26 cellular contexts compared by ENCODE assay signal in genomic region chr3:77203876-77204275, GRCh38.
DNase-seq lines count a peak whose midpoint lies in the region; ATAC-seq and TF ChIP-seq lines count a peak whose summit lies in the region.
"Had no signal": no experiment of that assay in that cellular context is flagged by ENCODE, and none has a peak within 500 bp of the region (broad histone marks: within the 10 kb centered on the region; RNA-seq: fewer than 3 reads in every experiment).

No MANE protein-coding gene starts in this region.

- H3K9me3 ChIP-seq in OCI-LY1 (ENCODE audit: low read length) (no peaks in the 10 kb centered on the region), adipocyte (ENCODE audit: control insufficient read depth, low read length) (no peaks in the 10 kb centered on the region), testis (no peaks in the 10 kb centered on the region)
- H3K9me3 ChIP-seq: BE2C, BLaER1 had no signal

- no peak overlapping the region for H2AFZ ChIP-seq in OCI-LY1 (ENCODE audit: low read length)

- no peaks in the 10 kb centered on the region for H3K9me2 ChIP-seq in OCI-LY1 (ENCODE audit: low read depth, low read length)

- H3K36me3 Mint-ChIP-seq in nephron (ENCODE audit: low read depth): no peaks in the 10 kb centered on the region
- H3K36me3 Mint-ChIP-seq: CD14-positive monocyte; CD4-positive, alpha-beta memory T cell; CD4-positive, CD25-positive, alpha-beta regulatory T cell; CD8-positive, alpha-beta memory T cell had no signal

- DNase-seq in adipocyte (ENCODE audit: low read depth) (peak; percentile 8), choroid plexus epithelial cell (ENCODE audit: low read depth) (peak; percentile 4), foreskin melanocyte (no peak), testis (no peak), NCI-H510A (lab: John Stamatoyannopoulos, UW) (no peak)
- DNase-seq: 8988T; ACHN; BE2C; C1 segment of cervical spinal cord; CD4-positive, alpha-beta memory T cell; CD4-positive, CD25-positive, alpha-beta regulatory T cell; CD8-positive, alpha-beta memory T cell; COR-L47; DMS 273 treated with DMSO at 0.1 percent for 48 hours; DMS153; DMS53; DMS79; DND-41; EL; GDM1 had no signal

- no peaks in the 10 kb centered on the region for H3F3A ChIP-seq in OCI-LY1 (ENCODE audit: insufficient read depth, low read length)

- H3K27me3 Mint-ChIP-seq in nephron (ENCODE audit: low read depth): no peaks in the 10 kb centered on the region
- H3K27me3 Mint-ChIP-seq: CD4-positive, alpha-beta memory T cell; CD4-positive, CD25-positive, alpha-beta regulatory T cell; CD8-positive, alpha-beta memory T cell had no signal

- no peak for TF ChIP-seq POLR2A in testis (IDR thresholded peaks at IDR 0.05)

- H3K36me3 ChIP-seq in OCI-LY1 (ENCODE audit: insufficient read depth, low read length) (no peaks in the 10 kb centered on the region), adipocyte (ENCODE audit: control insufficient read depth, insufficient read depth, low read length, severe bottlenecking) (no peaks in the 10 kb centered on the region), testis (ENCODE audit: low read depth, missing control alignments) (no peaks in the 10 kb centered on the region)
- H3K36me3 ChIP-seq: BE2C, BLaER1 had no signal

- no peaks in the 10 kb centered on the region for H3K27me3 ChIP-seq in OCI-LY1 (ENCODE audit: insufficient read depth, low read length)
- H3K27me3 ChIP-seq in adipocyte (replicated peaks; ENCODE audit: control insufficient read depth, insufficient read depth, low read length): no peaks in the 10 kb centered on the region
- H3K27me3 ChIP-seq in testis: no peaks in the 10 kb centered on the region
- H3K27me3 ChIP-seq: BE2C, BLaER1 had no signal

- H3K9me3 Mint-ChIP-seq in nephron: no peaks in the 10 kb centered on the region
- H3K9me3 Mint-ChIP-seq: CD14-positive monocyte had no signal

- H3K4me3 ChIP-seq in OCI-LY1 (ENCODE audit: low read depth, low read length, poor library complexity, severe bottlenecking): no peak overlapping the region
- H3K4me3 ChIP-seq in adipocyte (ENCODE audit: low read length): no peak overlapping the region
- no peak overlapping the region for H3K4me3 ChIP-seq in choroid plexus epithelial cell (ENCODE audit: low read depth, low read length)
- no peak overlapping the region for H3K4me3 ChIP-seq in testis
- H3K4me3 ChIP-seq: BLaER1, GM12878 had no signal

- peak overlapping the region; percentile 12; the same call in 1 of the 2 replicates for H3K4me2 ChIP-seq in OCI-LY1 (ENCODE audit: low read length)
- H3K4me2 ChIP-seq: BLaER1 had no signal

- peak overlapping the region in 2 of 3 experiments; percentile 25 to 55 for H3K27ac Mint-ChIP-seq in nephron
- H3K27ac Mint-ChIP-seq: CD14-positive monocyte; CD4-positive, alpha-beta memory T cell; CD4-positive, CD25-positive, alpha-beta regulatory T cell; CD8-positive, alpha-beta memory T cell had no signal

- H4K20me1 ChIP-seq in OCI-LY1 (ENCODE audit: insufficient read depth, low read length): no peaks in the 10 kb centered on the region
- H4K20me1 ChIP-seq: BLaER1 had no signal

- peaks cover 69% of the 10 kb centered on the region for H3K4me1 ChIP-seq in OCI-LY1 (ENCODE audit: insufficient read depth, low read length, severe bottlenecking)
- no peaks in the 10 kb centered on the region for H3K4me1 ChIP-seq in adipocyte (ENCODE audit: control insufficient read depth, insufficient read depth, low read length)
- no peaks in the 10 kb centered on the region for H3K4me1 ChIP-seq in testis
- H3K4me1 ChIP-seq: BE2C, BLaER1 had no signal

- TF ChIP-seq CTCF in OCI-LY1 (IDR thresholded peaks at IDR 0.05; ENCODE audit: low read length) (no peak), choroid plexus epithelial cell (conservative IDR thresholded peaks at IDR 0.05; ENCODE audit: low read depth, low read length) (no peak), nephron (IDR thresholded peaks at IDR 0.05; ENCODE audit: unreplicated experiment in 3 of 3) (no peak), testis (IDR thresholded peaks at IDR 0.05) (no peak)

- H3K27ac ChIP-seq in OCI-LY1 (ENCODE audit: low read depth, low read length, poor library complexity, severe bottlenecking): peak overlapping the region; percentile 91
- H3K27ac ChIP-seq in testis: no peak overlapping the region
- H3K27ac ChIP-seq: BLaER1 had no signal

- H3K4me1 Mint-ChIP-seq in nephron: peaks cover 5% of the 10 kb centered on the region
- H3K4me1 Mint-ChIP-seq: CD14-positive monocyte; CD4-positive, alpha-beta memory T cell; CD4-positive, CD25-positive, alpha-beta regulatory T cell; CD8-positive, alpha-beta memory T cell had no signal

- no peak overlapping the region for H3K4me3 Mint-ChIP-seq in nephron
- H3K4me3 Mint-ChIP-seq: CD14-positive monocyte; CD4-positive, alpha-beta memory T cell; CD4-positive, CD25-positive, alpha-beta regulatory T cell; CD8-positive, alpha-beta memory T cell had no signal

- no peaks in the 10 kb centered on the region for H3K79me2 ChIP-seq in OCI-LY1 (ENCODE audit: insufficient read depth, low read length)

- ATAC-seq in GM21423 (IDR thresholded peaks at IDR 0.05; ENCODE audit: unreplicated experiment): no peak
- ATAC-seq: GM12878 had no signal

- H3K9ac ChIP-seq in OCI-LY1 (ENCODE audit: low read length) (peak overlapping the region; percentile 78), adipocyte (ENCODE audit: low read length) (no peak overlapping the region)
- H3K9ac ChIP-seq: BLaER1 had no signal

- intact Hi-C loops in testis (cut with DNase I; ENCODE audit: low total_unique reads): no loop called here

Comparison
In these comparisons a context has a peak if more than half of its experiments do, and no peak if none do; other contexts are left out.
1. DNase-seq: peak in adipocyte (single experiment) and choroid plexus epithelial cell (single experiment); none in foreskin melanocyte (single experiment), testis (single experiment) and NCI-H510A (single experiment).